2 cellular contexts compared by ENCODE assay signal in genomic region chr6:168158980-168159349, GRCh38.
TF ChIP-seq lines count a peak whose summit lies in the region.

No MANE protein-coding gene starts in this region.

TF ChIP-seq in HepG2, 621 proteins besides CTCF, POLR2A, EP300 and RAD21:
- TF ChIP-seq ZNF441 (CRISPR knock-in tag; IDR thresholded peaks at IDR 0.05; ENCODE audit: borderline replicate concordance) (no peak), PLSCR1 (CRISPR knock-in tag; IDR thresholded peaks at IDR 0.05; ENCODE audit: borderline replicate concordance) (no peak), MNT (IDR thresholded peaks at IDR 0.05) (peak; percentile 61)

TF ChIP-seq in H1, 55 proteins besides CTCF, POLR2A, EP300 and RAD21:
- no peak for TF ChIP-seq TEAD4 (IDR thresholded peaks at IDR 0.05; ENCODE audit: low read depth, low read length)
- TF ChIP-seq KDM5A (IDR thresholded peaks at IDR 0.05; ENCODE audit: low read length): no peak
- no peak for TF ChIP-seq ASH2L (IDR thresholded peaks at IDR 0.05; ENCODE audit: low read length)
- no peak for TF ChIP-seq GABPA (IDR thresholded peaks at IDR 0.05; ENCODE audit: borderline replicate concordance, insufficient read depth, low read length)
- TF ChIP-seq CTBP2 (IDR thresholded peaks at IDR 0.05; ENCODE audit: borderline replicate concordance, insufficient read depth, insufficient read length, low read length): no peak
- no peak for TF ChIP-seq RFX5 (IDR thresholded peaks at IDR 0.05; ENCODE audit: borderline replicate concordance, low read depth, low read length)
- no peak for TF ChIP-seq CREB1 (IDR thresholded peaks at IDR 0.05)
- TF ChIP-seq CEBPB (IDR thresholded peaks at IDR 0.05; ENCODE audit: low read depth, low read length): no peak
- no peak for TF ChIP-seq MAFK (IDR thresholded peaks at IDR 0.05; ENCODE audit: low read depth, low read length)
- TF ChIP-seq HDAC6 (IDR thresholded peaks at IDR 0.05; ENCODE audit: low read depth, low read length): no peak
- TF ChIP-seq SP2 (IDR thresholded peaks at IDR 0.05; ENCODE audit: low read length): no peak
- no peak for TF ChIP-seq SP4 (IDR thresholded peaks at IDR 0.05; ENCODE audit: low read length)
